7 cellular contexts compared by ENCODE assay signal in the genomic region with DNA sequence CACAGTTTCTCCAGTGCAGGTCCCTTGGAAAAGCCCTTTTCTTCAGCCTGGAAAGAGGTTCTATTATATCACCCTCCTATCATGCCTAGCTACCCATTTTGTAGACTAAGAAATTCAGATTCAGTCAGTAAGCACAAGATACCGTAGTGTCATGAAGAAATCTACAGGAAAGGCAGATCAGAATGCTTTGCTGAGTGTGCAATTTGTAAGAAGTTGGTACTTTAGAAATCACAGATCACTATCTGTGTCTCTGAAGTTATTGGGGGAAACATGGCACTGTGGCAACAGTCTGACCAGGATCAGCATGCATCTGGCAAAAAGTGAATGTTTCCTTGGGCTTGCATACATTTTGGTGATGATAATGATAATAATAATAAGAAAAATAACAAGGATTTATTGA.
"Had no signal": no experiment of that assay in that cellular context is flagged by ENCODE, and none has a peak within 500 bp of the region (broad histone marks: within the 10 kb centered on the region; RNA-seq: fewer than 3 reads in every experiment).

No MANE protein-coding gene starts in this region.

- H3K9me3 ChIP-seq: HAP-1 had no signal

- ATAC-seq: GM23338, HCT116 had no signal

- H3K4me1 ChIP-seq: HAP-1 had no signal

- H2AFZ ChIP-seq: GM23338 had no signal

- H3K4me3 ChIP-seq: GM23338, HAP-1 had no signal

- H3K36me3 ChIP-seq: HAP-1 had no signal

- DNase-seq: H7, HFFc6, KG1 had no signal

- H3K27ac ChIP-seq: HL-60 had no signal

- H3K4me2 ChIP-seq: GM23338 had no signal
